1 cellular context compared by ENCODE assay signal in the genomic region with DNA sequence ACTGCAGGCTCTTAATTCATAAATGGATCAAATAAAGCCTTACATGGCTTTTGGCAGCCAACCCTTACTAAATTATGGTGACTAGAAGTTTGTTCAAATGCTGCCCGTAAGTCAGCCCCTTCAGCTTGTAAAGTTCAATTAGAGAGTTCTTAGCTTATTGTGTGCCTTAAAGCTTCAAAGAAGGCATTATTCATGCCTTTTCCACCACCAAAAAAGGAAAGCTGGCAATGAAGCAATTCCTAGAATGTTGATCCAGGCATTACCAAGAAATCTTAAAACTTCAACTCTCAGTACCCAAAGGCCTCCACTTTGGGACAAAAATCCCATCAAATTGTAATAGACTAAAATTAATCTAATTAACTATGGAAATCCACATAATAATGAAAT.
A peak's percentile ranks its signal among the peaks of the same experiment; 100 is the strongest.
TF ChIP-seq lines count a peak whose summit lies in the region.

No MANE protein-coding gene starts in this region.

TF ChIP-seq in HEK293, 187 proteins besides CTCF, POLR2A, EP300 and RAD21 (continued from another document):
- TF ChIP-seq, protein P1, sequence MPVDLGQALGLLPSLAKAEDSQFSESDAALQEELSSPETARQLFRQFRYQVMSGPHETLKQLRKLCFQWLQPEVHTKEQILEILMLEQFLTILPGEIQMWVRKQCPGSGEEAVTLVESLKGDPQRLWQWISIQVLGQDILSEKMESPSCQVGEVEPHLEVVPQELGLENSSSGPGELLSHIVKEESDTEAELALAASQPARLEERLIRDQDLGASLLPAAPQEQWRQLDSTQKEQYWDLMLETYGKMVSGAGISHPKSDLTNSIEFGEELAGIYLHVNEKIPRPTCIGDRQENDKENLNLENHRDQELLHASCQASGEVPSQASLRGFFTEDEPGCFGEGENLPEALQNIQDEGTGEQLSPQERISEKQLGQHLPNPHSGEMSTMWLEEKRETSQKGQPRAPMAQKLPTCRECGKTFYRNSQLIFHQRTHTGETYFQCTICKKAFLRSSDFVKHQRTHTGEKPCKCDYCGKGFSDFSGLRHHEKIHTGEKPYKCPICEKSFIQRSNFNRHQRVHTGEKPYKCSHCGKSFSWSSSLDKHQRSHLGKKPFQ (tag by site-specific recombination; IDR thresholded peaks at IDR 0.05): no peak
- TF ChIP-seq, protein P2, sequence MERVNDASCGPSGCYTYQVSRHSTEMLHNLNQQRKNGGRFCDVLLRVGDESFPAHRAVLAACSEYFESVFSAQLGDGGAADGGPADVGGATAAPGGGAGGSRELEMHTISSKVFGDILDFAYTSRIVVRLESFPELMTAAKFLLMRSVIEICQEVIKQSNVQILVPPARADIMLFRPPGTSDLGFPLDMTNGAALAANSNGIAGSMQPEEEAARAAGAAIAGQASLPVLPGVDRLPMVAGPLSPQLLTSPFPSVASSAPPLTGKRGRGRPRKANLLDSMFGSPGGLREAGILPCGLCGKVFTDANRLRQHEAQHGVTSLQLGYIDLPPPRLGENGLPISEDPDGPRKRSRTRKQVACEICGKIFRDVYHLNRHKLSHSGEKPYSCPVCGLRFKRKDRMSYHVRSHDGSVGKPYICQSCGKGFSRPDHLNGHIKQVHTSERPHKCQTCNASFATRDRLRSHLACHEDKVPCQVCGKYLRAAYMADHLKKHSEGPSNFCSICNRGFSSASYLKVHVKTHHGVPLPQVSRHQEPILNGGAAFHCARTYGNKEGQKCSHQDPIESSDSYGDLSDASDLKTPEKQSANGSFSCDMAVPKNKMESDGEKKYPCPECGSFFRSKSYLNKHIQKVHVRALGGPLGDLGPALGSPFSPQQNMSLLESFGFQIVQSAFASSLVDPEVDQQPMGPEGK (tag by site-specific recombination; IDR thresholded peaks at IDR 0.05): no peak
- 0 out of 2 replicates have a peak, but pooled peaks have one; percentile 32 for TF ChIP-seq FEZF1 (tag by site-specific recombination; IDR thresholded peaks at IDR 0.05)
- no peak for TF ChIP-seq ZNF394 (tag by site-specific recombination; IDR thresholded peaks at IDR 0.05; ENCODE audit: borderline replicate concordance)
- no peak for TF ChIP-seq ZIC2 (tag by site-specific recombination; IDR thresholded peaks at IDR 0.05)
- no peak for TF ChIP-seq ZNF623 (tag by site-specific recombination; IDR thresholded peaks at IDR 0.05)
- TF ChIP-seq ZNF133 (tag by site-specific recombination; IDR thresholded peaks at IDR 0.05): no peak
- no peak for TF ChIP-seq ZSCAN23 (tag by site-specific recombination; IDR thresholded peaks at IDR 0.05)
- no peak for TF ChIP-seq ZBTB48 (tag by site-specific recombination; IDR thresholded peaks at IDR 0.05)
- TF ChIP-seq ZNF266 (tag by site-specific recombination; IDR thresholded peaks at IDR 0.05; ENCODE audit: low read depth): no peak
- no peak for TF ChIP-seq ZNF707 (tag by site-specific recombination; IDR thresholded peaks at IDR 0.05)
- peak; percentile 34; the same call in 1 of the 2 replicates for TF ChIP-seq ZNF239 (tag by site-specific recombination; IDR thresholded peaks at IDR 0.05)
- TF ChIP-seq ZNF302 (tag by site-specific recombination; IDR thresholded peaks at IDR 0.05; ENCODE audit: low read depth): no peak
TF ChIP-seq in HEK293: peak in this region for 3.
